Comparison of ENCODE assay signal across 1 cellular context in the genomic region with DNA sequence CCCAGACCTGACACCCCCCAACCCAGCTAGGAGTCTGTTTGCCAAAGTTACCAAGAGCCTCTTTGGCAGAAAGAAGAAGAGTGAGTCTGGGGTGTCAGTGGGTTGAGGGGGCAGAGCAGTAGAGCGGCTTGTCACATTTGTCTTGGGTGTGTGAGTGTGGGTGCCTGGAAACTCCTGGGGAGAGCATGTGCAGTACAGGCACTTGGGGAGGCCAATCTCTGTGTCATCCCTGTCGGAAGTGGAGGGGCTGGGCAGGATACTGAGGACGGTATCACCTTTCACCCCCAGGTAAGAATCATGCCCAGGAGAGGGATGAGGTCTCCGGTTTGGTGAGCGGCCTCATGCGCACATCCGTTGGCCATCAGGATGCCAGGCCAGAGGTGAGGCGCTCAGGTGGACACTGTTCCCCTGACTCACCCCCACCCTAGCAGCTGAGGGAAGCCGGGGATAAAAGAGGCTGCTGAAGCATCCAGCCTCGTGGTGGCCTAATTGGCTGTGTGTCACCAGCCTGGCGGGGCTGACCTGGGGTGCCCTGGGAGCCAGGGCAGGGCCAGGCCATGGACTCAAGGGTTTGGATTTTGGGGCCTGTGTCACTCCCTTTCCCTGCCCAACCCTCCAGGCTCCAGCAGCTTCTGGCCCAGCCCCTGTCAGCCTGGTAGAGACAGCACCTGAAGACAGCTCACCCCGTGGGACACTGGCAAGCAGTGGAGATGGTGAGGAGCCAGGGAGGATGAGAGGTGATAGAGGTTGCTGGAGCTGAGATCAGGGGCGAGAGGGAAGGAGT.
TF ChIP-seq lines count a peak whose summit lies in the region.

No MANE protein-coding gene starts in this region.

TF ChIP-seq in H1, 55 proteins besides CTCF, POLR2A, EP300 and RAD21:
- no peak for TF ChIP-seq SAP30 (IDR thresholded peaks at IDR 0.05; ENCODE audit: insufficient read depth, insufficient replicate concordance, low read length)
- no peak for TF ChIP-seq MAFK (IDR thresholded peaks at IDR 0.05; ENCODE audit: low read depth, low read length)
- TF ChIP-seq RFX5 (IDR thresholded peaks at IDR 0.05; ENCODE audit: borderline replicate concordance, low read depth, low read length): no peak
- TF ChIP-seq SIRT6 (IDR thresholded peaks at IDR 0.05; ENCODE audit: low read length): no peak
- TF ChIP-seq FOSL1 (IDR thresholded peaks at IDR 0.05; ENCODE audit: insufficient read depth, low read depth, low read length): no peak
- TF ChIP-seq HDAC6 (IDR thresholded peaks at IDR 0.05; ENCODE audit: low read depth, low read length): no peak
- no peak for TF ChIP-seq TCF12 (IDR thresholded peaks at IDR 0.05; ENCODE audit: low read depth, low read length)
- no peak for TF ChIP-seq CBX5 (IDR thresholded peaks at IDR 0.05; ENCODE audit: low read depth, low read length)
- TF ChIP-seq BRCA1 (IDR thresholded peaks at IDR 0.05; ENCODE audit: low read depth, low read length): no peak
- TF ChIP-seq, protein P1, sequence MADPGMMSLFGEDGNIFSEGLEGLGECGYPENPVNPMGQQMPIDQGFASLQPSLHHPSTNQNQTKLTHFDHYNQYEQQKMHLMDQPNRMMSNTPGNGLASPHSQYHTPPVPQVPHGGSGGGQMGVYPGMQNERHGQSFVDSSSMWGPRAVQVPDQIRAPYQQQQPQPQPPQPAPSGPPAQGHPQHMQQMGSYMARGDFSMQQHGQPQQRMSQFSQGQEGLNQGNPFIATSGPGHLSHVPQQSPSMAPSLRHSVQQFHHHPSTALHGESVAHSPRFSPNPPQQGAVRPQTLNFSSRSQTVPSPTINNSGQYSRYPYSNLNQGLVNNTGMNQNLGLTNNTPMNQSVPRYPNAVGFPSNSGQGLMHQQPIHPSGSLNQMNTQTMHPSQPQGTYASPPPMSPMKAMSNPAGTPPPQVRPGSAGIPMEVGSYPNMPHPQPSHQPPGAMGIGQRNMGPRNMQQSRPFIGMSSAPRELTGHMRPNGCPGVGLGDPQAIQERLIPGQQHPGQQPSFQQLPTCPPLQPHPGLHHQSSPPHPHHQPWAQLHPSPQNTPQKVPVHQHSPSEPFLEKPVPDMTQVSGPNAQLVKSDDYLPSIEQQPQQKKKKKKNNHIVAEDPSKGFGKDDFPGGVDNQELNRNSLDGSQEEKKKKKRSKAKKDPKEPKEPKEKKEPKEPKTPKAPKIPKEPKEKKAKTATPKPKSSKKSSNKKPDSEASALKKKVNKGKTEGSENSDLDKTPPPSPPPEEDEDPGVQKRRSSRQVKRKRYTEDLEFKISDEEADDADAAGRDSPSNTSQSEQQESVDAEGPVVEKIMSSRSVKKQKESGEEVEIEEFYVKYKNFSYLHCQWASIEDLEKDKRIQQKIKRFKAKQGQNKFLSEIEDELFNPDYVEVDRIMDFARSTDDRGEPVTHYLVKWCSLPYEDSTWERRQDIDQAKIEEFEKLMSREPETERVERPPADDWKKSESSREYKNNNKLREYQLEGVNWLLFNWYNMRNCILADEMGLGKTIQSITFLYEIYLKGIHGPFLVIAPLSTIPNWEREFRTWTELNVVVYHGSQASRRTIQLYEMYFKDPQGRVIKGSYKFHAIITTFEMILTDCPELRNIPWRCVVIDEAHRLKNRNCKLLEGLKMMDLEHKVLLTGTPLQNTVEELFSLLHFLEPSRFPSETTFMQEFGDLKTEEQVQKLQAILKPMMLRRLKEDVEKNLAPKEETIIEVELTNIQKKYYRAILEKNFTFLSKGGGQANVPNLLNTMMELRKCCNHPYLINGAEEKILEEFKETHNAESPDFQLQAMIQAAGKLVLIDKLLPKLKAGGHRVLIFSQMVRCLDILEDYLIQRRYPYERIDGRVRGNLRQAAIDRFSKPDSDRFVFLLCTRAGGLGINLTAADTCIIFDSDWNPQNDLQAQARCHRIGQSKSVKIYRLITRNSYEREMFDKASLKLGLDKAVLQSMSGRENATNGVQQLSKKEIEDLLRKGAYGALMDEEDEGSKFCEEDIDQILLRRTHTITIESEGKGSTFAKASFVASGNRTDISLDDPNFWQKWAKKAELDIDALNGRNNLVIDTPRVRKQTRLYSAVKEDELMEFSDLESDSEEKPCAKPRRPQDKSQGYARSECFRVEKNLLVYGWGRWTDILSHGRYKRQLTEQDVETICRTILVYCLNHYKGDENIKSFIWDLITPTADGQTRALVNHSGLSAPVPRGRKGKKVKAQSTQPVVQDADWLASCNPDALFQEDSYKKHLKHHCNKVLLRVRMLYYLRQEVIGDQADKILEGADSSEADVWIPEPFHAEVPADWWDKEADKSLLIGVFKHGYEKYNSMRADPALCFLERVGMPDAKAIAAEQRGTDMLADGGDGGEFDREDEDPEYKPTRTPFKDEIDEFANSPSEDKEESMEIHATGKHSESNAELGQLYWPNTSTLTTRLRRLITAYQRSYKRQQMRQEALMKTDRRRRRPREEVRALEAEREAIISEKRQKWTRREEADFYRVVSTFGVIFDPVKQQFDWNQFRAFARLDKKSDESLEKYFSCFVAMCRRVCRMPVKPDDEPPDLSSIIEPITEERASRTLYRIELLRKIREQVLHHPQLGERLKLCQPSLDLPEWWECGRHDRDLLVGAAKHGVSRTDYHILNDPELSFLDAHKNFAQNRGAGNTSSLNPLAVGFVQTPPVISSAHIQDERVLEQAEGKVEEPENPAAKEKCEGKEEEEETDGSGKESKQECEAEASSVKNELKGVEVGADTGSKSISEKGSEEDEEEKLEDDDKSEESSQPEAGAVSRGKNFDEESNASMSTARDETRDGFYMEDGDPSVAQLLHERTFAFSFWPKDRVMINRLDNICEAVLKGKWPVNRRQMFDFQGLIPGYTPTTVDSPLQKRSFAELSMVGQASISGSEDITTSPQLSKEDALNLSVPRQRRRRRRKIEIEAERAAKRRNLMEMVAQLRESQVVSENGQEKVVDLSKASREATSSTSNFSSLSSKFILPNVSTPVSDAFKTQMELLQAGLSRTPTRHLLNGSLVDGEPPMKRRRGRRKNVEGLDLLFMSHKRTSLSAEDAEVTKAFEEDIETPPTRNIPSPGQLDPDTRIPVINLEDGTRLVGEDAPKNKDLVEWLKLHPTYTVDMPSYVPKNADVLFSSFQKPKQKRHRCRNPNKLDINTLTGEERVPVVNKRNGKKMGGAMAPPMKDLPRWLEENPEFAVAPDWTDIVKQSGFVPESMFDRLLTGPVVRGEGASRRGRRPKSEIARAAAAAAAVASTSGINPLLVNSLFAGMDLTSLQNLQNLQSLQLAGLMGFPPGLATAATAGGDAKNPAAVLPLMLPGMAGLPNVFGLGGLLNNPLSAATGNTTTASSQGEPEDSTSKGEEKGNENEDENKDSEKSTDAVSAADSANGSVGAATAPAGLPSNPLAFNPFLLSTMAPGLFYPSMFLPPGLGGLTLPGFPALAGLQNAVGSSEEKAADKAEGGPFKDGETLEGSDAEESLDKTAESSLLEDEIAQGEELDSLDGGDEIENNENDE (IDR thresholded peaks at IDR 0.05; ENCODE audit: insufficient replicate concordance, low read length): no peak
- no peak for TF ChIP-seq SP4 (IDR thresholded peaks at IDR 0.05; ENCODE audit: low read length)
- no peak for TF ChIP-seq TBP (IDR thresholded peaks at IDR 0.05; ENCODE audit: low read depth, low read length)
- TF ChIP-seq SIX5 (IDR thresholded peaks at IDR 0.05; ENCODE audit: low read depth, low read length): no peak
- TF ChIP-seq CREB1 (IDR thresholded peaks at IDR 0.05): no peak
- no peak for TF ChIP-seq POU5F1 (IDR thresholded peaks at IDR 0.05; ENCODE audit: low read depth, low read length)
- TF ChIP-seq NRF1 (IDR thresholded peaks at IDR 0.05; ENCODE audit: low read depth, low read length): no peak
- TF ChIP-seq CTBP2 (IDR thresholded peaks at IDR 0.05; ENCODE audit: borderline replicate concordance, insufficient read depth, insufficient read length, low read length): no peak
- TF ChIP-seq BACH1 (IDR thresholded peaks at IDR 0.05; ENCODE audit: low read length): no peak
